22 cellular contexts compared by ENCODE assay signal in the genomic region with DNA sequence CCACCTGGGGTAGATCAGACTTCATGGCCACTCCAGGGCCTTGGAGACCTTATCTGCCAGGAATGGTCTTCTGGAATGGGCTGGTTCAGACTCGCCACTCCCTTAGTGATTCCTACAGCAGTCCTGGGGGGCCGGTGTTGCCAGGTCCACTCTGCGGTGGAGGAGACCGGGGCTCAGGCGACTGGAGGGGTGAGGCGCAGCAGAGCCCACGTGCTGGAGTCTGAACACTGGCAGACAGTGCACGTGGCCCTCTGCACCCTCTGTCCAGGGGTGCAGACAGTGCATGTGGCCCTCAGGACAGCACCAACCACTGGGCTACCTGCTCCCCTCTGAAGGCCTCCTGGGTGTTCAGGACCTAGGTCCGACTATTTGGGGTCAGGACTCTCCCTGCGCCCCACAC.
"Had no signal": no experiment of that assay in that cellular context is flagged by ENCODE, and none has a peak within 500 bp of the region (broad histone marks: within the 10 kb centered on the region; RNA-seq: fewer than 3 reads in every experiment).

No MANE protein-coding gene starts in this region.

- H3K36me3 Mint-ChIP-seq: naive B cell had no signal

- H3K9me3 Mint-ChIP-seq: naive B cell, nephron progenitor cell had no signal

- ATAC-seq: left lung; stimulated activated naive CD8-positive, alpha-beta T cell treated with anti-CD3 and anti-CD28 coated beads, Interleukin-15, Interleukin-2, amounts not matched to agents 100 U/mL and 50 U/mL, for 24 hours had no signal

- H3K4me3 Mint-ChIP-seq: naive B cell, nephron progenitor cell had no signal

- H3K27ac ChIP-seq: left lung, neutrophil, right atrium auricular region, suprapubic skin, tibial artery, uterus had no signal

- H3K27ac Mint-ChIP-seq: naive B cell, nephron progenitor cell had no signal

- H3K36me3 ChIP-seq: left lung, neutrophil, right atrium auricular region, suprapubic skin, tibial artery, upper lobe of left lung, uterus had no signal

- H3K27me3 ChIP-seq: neutrophil, right atrium auricular region, upper lobe of left lung, uterus had no signal

- H3K9me3 ChIP-seq: left lung, neutrophil, right atrium auricular region, suprapubic skin, tibial artery, upper lobe of left lung, uterus had no signal

- H3K4me3 ChIP-seq: dorsolateral prefrontal cortex, left lung, lung, right atrium auricular region, suprapubic skin, tibial artery, upper lobe of left lung, uterus had no signal

- DNase-seq: cortex of kidney; dorsolateral prefrontal cortex; effector CD8-positive, alpha-beta T cell; foreskin melanocyte; head of caudate nucleus; hippocampal formation; kidney glomerular epithelial cell; mesenchymal stem cell; midbrain; naive B cell; nephron progenitor cell; small intestine; stimulated activated CD4-positive, alpha-beta T cell treated with anti-CD3 and anti-CD28 coated beads, Interleukin-2, amount 100 ng/mL, for 48 hours; stimulated activated naive CD8-positive, alpha-beta T cell treated with anti-CD3 and anti-CD28 coated beads, Interleukin-15, Interleukin-2, amounts not matched to agents 100 U/mL and 50 U/mL, for 24 hours; tibial artery; upper lobe of left lung; uterus had no signal

- FAIRE-seq: small intestine had no signal
